In the genomic region with DNA sequence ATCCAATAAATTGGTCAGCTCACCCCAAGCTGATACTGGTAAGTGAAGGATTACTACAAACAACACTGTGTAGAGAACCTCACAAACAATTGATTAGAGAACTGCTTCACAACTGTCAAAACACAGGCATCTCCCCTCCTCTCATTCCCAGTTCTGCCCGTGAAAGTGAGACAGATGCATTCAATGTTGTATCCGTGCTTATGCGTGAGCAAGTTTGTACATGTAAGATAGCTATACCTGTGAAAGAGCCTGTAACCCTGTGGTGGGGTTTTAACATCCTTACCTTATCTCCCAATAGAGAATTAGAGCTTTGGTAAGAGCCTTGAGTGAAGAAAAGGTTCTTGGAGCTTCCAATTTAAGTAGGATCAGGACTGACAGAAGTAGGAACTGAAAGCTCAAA, we compare ENCODE assay signal across 33 cellular contexts. TPM values are rescaled to one million over a fixed set of nuclear protein-coding genes. Genes with fewer than 3 reads are reported as not detected.
"Had no signal": no experiment of that assay in that cellular context is flagged by ENCODE, and none has a peak within 500 bp of the region (broad histone marks: within the 10 kb centered on the region; RNA-seq: fewer than 3 reads in every experiment).

No MANE protein-coding gene starts in this region.

- H3K4me3 ChIP-seq: coronary artery, dorsolateral prefrontal cortex, left lung, lung, pancreas, prostate gland, skin epidermis, thoracic aorta had no signal

- H3K9me3 ChIP-seq: left lung, pancreas, prostate gland, thoracic aorta had no signal

- H3K36me3 Mint-ChIP-seq: activated naive CD4-positive, alpha-beta T cell treated with anti-CD3 and anti-CD28 coated beads, Interleukin-2, amount 10 ng/mL, durations not matched to agents 7 days and 5 days; activated naive CD8-positive, alpha-beta T cell treated with anti-CD3 and anti-CD28 coated beads, Interleukin-2, amount 10 ng/mL, durations not matched to agents 7 days and 5 days; naive B cell; stimulated activated effector memory CD8-positive, alpha-beta T cell treated with anti-CD3 and anti-CD28 coated beads, Interleukin-12 subunit alpha, Interleukin-12 subunit beta, amount 100 ng/mL, for 72 hours; WTC11 had no signal

- DNase-seq: activated CD4-positive, alpha-beta memory T cell treated with anti-CD3 and anti-CD28 coated beads, Interleukin-2, amount 10 ng/mL, durations not matched to agents 7 days and 5 days; activated CD4-positive, alpha-beta T cell treated with anti-CD3 and anti-CD28 coated beads for 1 hour; activated CD4-positive, alpha-beta T cell treated with anti-CD3 and anti-CD28 coated beads, Interleukin-2, amount 10 ng/mL, durations not matched to agents 7 days and 5 days; activated CD8-positive, alpha-beta memory T cell treated with anti-CD3 and anti-CD28 coated beads, Interleukin-2, amount 50 U/mL, for 48 hours; activated gamma-delta T cell; activated naive CD4-positive, alpha-beta T cell treated with anti-CD3 and anti-CD28 coated beads, Interleukin-2, amount 10 ng/mL, durations not matched to agents 7 days and 5 days; activated naive CD8-positive, alpha-beta T cell treated with anti-CD3 and anti-CD28 coated beads, Interleukin-2, amount 10 ng/mL, durations not matched to agents 7 days and 5 days; activated T-cell treated with anti-CD3 and anti-CD28 coated beads, Interleukin-2, amount 50 U/mL, for 24 hours; dorsolateral prefrontal cortex; effector memory CD4-positive, alpha-beta T cell; head of caudate nucleus; hypothalamus; immature natural killer cell; kidney glomerular epithelial cell; left lung; naive B cell; retina; stimulated activated CD4-positive, alpha-beta T cell treated with anti-CD3 and anti-CD28 coated beads, Interleukin-4, amount 100 ng/mL, for 24 hours; T-helper 17 cell; T1000; trophoblast cell had no signal

- H3K4me3 Mint-ChIP-seq: activated CD4-positive, alpha-beta memory T cell treated with anti-CD3 and anti-CD28 coated beads, Interleukin-2, amount 10 ng/mL, durations not matched to agents 7 days and 5 days; activated CD4-positive, alpha-beta T cell treated with anti-CD3 and anti-CD28 coated beads, Interleukin-2, amount 10 ng/mL, durations not matched to agents 7 days and 5 days; activated naive CD4-positive, alpha-beta T cell treated with anti-CD3 and anti-CD28 coated beads, Interleukin-2, amount 10 ng/mL, durations not matched to agents 7 days and 5 days; activated naive CD8-positive, alpha-beta T cell treated with anti-CD3 and anti-CD28 coated beads, Interleukin-2, amount 10 ng/mL, durations not matched to agents 7 days and 5 days; activated T-cell treated with anti-CD3 and anti-CD28 coated beads, Interleukin-2, amount 50 U/mL, for 24 hours; immature natural killer cell; naive B cell; stimulated activated effector memory CD8-positive, alpha-beta T cell treated with anti-CD3 and anti-CD28 coated beads, Interleukin-12 subunit alpha, Interleukin-12 subunit beta, amount 100 ng/mL, for 72 hours; stimulated activated naive CD8-positive, alpha-beta T cell treated with anti-CD3 and anti-CD28 coated beads, Interleukin-15, Interleukin-2, amounts not matched to agents 100 ng/mL and 50 ng/mL, for 24 hours; T-helper 17 cell; WTC11 had no signal

- H3K4me1 ChIP-seq: left lung, pancreas, prostate gland had no signal

- H3K27ac ChIP-seq: coronary artery, dorsolateral prefrontal cortex, left lung, pancreas, prostate gland, skin epidermis, thoracic aorta had no signal

- H3K27ac Mint-ChIP-seq: activated CD4-positive, alpha-beta memory T cell treated with anti-CD3 and anti-CD28 coated beads, Interleukin-2, amount 10 ng/mL, durations not matched to agents 7 days and 5 days; activated CD4-positive, alpha-beta T cell treated with anti-CD3 and anti-CD28 coated beads, Interleukin-2, amount 10 ng/mL, durations not matched to agents 7 days and 5 days; activated naive CD4-positive, alpha-beta T cell treated with anti-CD3 and anti-CD28 coated beads, Interleukin-2, amount 10 ng/mL, durations not matched to agents 7 days and 5 days; activated naive CD8-positive, alpha-beta T cell treated with anti-CD3 and anti-CD28 coated beads, Interleukin-2, amount 10 ng/mL, durations not matched to agents 7 days and 5 days; activated T-cell treated with anti-CD3 and anti-CD28 coated beads, Interleukin-2, amount 50 U/mL, for 24 hours; immature natural killer cell; naive B cell; stimulated activated effector memory CD8-positive, alpha-beta T cell treated with anti-CD3 and anti-CD28 coated beads, Interleukin-12 subunit alpha, Interleukin-12 subunit beta, amount 100 ng/mL, for 72 hours; stimulated activated naive CD8-positive, alpha-beta T cell treated with anti-CD3 and anti-CD28 coated beads, Interleukin-15, Interleukin-2, amounts not matched to agents 100 ng/mL and 50 ng/mL, for 24 hours; T-helper 17 cell; WTC11 had no signal

- H3K4me1 Mint-ChIP-seq: activated CD4-positive, alpha-beta memory T cell treated with anti-CD3 and anti-CD28 coated beads, Interleukin-2, amount 10 ng/mL, durations not matched to agents 7 days and 5 days; activated CD4-positive, alpha-beta T cell treated with anti-CD3 and anti-CD28 coated beads, Interleukin-2, amount 10 ng/mL, durations not matched to agents 7 days and 5 days; activated naive CD4-positive, alpha-beta T cell treated with anti-CD3 and anti-CD28 coated beads, Interleukin-2, amount 10 ng/mL, durations not matched to agents 7 days and 5 days; activated naive CD8-positive, alpha-beta T cell treated with anti-CD3 and anti-CD28 coated beads, Interleukin-2, amount 10 ng/mL, durations not matched to agents 7 days and 5 days; naive B cell; T-helper 17 cell had no signal

- H3K36me3 ChIP-seq: left lung, pancreas, prostate gland, thoracic aorta had no signal

- H3K9me3 Mint-ChIP-seq: activated CD4-positive, alpha-beta memory T cell treated with anti-CD3 and anti-CD28 coated beads, Interleukin-2, amount 10 ng/mL, durations not matched to agents 7 days and 5 days; activated CD4-positive, alpha-beta T cell treated with anti-CD3 and anti-CD28 coated beads, Interleukin-2, amount 10 ng/mL, durations not matched to agents 7 days and 5 days; activated naive CD4-positive, alpha-beta T cell treated with anti-CD3 and anti-CD28 coated beads, Interleukin-2, amount 10 ng/mL, durations not matched to agents 7 days and 5 days; activated T-cell treated with anti-CD3 and anti-CD28 coated beads, Interleukin-2, amount 50 U/mL, for 24 hours; immature natural killer cell; stimulated activated effector memory CD8-positive, alpha-beta T cell treated with anti-CD3 and anti-CD28 coated beads, Interleukin-12 subunit alpha, Interleukin-12 subunit beta, amount 100 ng/mL, for 72 hours; stimulated activated naive CD8-positive, alpha-beta T cell treated with anti-CD3 and anti-CD28 coated beads, Interleukin-15, Interleukin-2, amounts not matched to agents 100 ng/mL and 50 ng/mL, for 24 hours; WTC11 had no signal

RNA-seq across cellular contexts. Expression of a gene that starts 9.1 kb away (rescaled TPM):
- total RNA-seq: activated CD4-positive, alpha-beta memory T cell treated with anti-CD3 and anti-CD28 coated beads, Interleukin-2, amount 10 ng/mL, durations not matched to agents 7 days and 5 days; activated CD4-positive, alpha-beta T cell treated with anti-CD3 and anti-CD28 coated beads, Interleukin-2, amount 10 ng/mL, durations not matched to agents 7 days and 5 days; activated naive CD8-positive, alpha-beta T cell treated with anti-CD3 and anti-CD28 coated beads, Interleukin-2, amount 10 ng/mL, durations not matched to agents 7 days and 5 days; prostate gland; sciatic nerve; subcutaneous adipose tissue; T-helper 17 cell had no signal
- polyA plus RNA-seq: esophagus had no signal
